8 cellular contexts compared by ENCODE assay signal in the genomic region with DNA sequence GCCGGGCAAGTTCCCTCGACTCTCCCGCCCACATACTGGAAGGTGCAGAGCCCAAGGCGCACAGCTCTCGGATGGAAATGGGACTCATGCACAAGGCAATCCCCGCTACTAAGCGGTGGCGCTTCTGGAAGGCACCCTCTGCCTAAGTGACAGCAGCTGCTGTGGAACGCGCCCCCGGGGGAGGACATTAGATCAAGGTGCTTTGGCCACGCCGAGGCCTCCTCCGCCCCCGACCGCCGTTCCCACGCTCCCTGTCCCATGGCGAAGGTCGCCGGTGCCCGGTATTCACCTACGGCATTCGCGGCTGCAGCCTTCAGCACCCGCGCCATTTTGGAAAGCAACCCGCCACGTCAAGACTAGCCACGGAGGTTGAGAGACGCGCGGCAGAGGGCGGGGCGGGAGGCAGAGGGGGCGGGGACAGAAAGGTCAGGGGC. TPM values are rescaled to one million over a fixed set of nuclear protein-coding genes. Genes with fewer than 3 reads are reported as not detected.
DNase-seq lines count a peak whose midpoint lies in the region; ATAC-seq and TF ChIP-seq lines count a peak whose summit lies in the region.

MCEE (minus strand) TSS at position 339 of the 434 bp plus-strand sequence; CDS start at position 329, 10 bp downstream.

- H3K36me3 Mint-ChIP-seq in MCF 10A (ENCODE audit: insufficient read depth, unreplicated experiment) = peaks cover 7% of the 10 kb centered on the region

- CTCF ChIA-PET in MCF 10A (lab: Yijun Ruan, JAX) = interaction anchor here (0.5 to 4.5 kb wide), 6 partner anchors 16 to 290 kb away, joined by 3 to 27 read pairs (median 4); partner anchors contain the start of genes NAGK and ZNF638

- no peaks in the 10 kb centered on the region for H3K27me3 Mint-ChIP-seq in MCF 10A (ENCODE audit: insufficient read depth, unreplicated experiment)

- peak within 1 kb of the TSS; percentile 98 for H3K27ac ChIP-seq in 22Rv1

- H3K4me1 Mint-ChIP-seq in MCF 10A (ENCODE audit: insufficient read depth, unreplicated experiment) = no peaks in the 10 kb centered on the region

- H3K9me3 Mint-ChIP-seq in MCF 10A (ENCODE audit: unreplicated experiment) = no peaks in the 10 kb centered on the region

- BruUV-seq in MCF 10A (replicated peaks; lab: Mats Ljungman, UMichigan) = no TSS peak

- DNase-seq in NCI-H2029 treated with DMSO at 0.1 percent for 48 hours (lab: John Stamatoyannopoulos, UW) = peak; percentile 86
- peak; percentile 94 for DNase-seq in UCSD-AML1 (lab: John Stamatoyannopoulos, UW; ENCODE audit: unreplicated experiment)
- DNase-seq in MCF 10A (ENCODE audit: unreplicated experiment) = peak; percentile 89
- peak; percentile 96 for DNase-seq in islet precursor cell
- DNase-seq in stimulated activated CD4-positive, alpha-beta T cell treated with anti-CD3 and anti-CD28 coated beads, Interleukin-15, amount 100 ng/mL, for 1 hour (ENCODE audit: low read depth in 1 of 2, low spot score in 1 of 2) = peak; percentile 76 to 83

- H3K27ac Mint-ChIP-seq in MCF 10A (ENCODE audit: low read depth, unreplicated experiment) = no peak within 1 kb of the TSS

- POLR2A ChIA-PET in MCF 10A (lab: Yijun Ruan, JAX) = interaction anchor here (0.7 to 3.6 kb wide), 22 partner anchors 9 to 1006 kb away, joined by 3 to 123 read pairs (median 6); partner anchors contain the start of genes NAGK, PAIP2B and ZNF638

- no peak for TF ChIP-seq CTCF in 22Rv1 (IDR thresholded peaks at IDR 0.05)
- no peak for TF ChIP-seq CTCF in MCF 10A (IDR thresholded peaks at IDR 0.05; ENCODE audit: unreplicated experiment)

- H3K4me3 Mint-ChIP-seq in MCF 10A (ENCODE audit: unreplicated experiment) = no peak within 1 kb of the TSS

- intact Hi-C loops in MCF 10A (cut with micrococcal nuclease) = loop anchor here (5.0 kb wide), 1 partner anchor 63 kb away; the partner anchor contains the start of gene NAGK

- ATAC-seq in GM18519 (IDR thresholded peaks at IDR 0.05; ENCODE audit: low FRiP score, unreplicated experiment) (peak; percentile 57), HG03039 (IDR thresholded peaks at IDR 0.05; ENCODE audit: unreplicated experiment) (peak; percentile 80)

RNA-seq across cellular contexts. Expression of gene MCEE, which starts in this region (rescaled TPM):
- total RNA-seq in MCF 10A (2022) = 14.7 and 14.9 TPM in 2 replicates

Comparison
In these comparisons a context has a peak if more than half of its experiments do, and no peak if none do; other contexts are left out.
1. Peak in every context shown above with its lines: DNase-seq, ATAC-seq and H3K27ac ChIP-seq.